In the genomic region with DNA sequence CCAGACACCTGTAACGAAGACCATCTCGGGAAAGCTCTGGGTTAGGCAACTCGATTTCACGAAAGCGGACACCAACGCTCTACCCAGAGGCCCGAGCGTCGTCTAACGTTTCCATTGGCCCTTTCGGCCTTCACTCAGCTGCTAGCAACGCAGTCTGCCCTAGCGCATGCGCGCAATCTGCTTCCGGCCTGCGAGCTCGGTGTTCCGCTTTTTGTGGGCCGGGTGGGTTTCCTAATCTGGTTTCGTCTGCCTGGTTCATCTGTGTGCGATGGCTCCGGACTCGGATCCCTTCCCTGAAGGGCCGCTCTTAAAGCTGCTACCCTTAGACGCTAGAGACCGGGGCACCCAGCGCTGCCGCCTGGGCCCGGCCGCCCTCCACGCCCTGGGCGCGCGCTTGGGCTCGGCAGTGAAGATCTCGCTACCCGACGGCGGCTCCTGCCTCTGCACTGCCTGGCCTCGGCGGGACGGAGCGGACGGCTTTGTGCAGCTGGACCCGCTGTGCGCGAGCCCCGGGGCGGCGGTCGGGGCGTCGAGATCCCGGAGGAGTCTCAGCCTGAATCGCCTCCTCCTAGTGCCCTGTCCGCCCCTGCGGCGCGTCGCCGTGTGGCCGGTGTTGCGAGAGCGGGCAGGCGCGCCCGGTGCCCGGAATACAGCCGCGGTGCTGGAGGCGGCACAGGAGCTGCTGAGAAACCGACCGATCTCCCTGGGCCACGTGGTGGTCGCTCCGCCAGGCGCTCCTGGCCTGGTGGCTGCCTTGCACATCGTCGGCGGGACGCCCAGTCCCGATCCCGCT, we compare ENCODE assay signal across 8 cellular contexts. TPM values are rescaled to one million over a fixed set of nuclear protein-coding genes. Genes with fewer than 3 reads are reported as not detected.
DNase-seq lines count a peak whose midpoint lies in the region; ATAC-seq and TF ChIP-seq lines count a peak whose summit lies in the region.

No MANE protein-coding gene starts in this region.

- peak; percentile 94 for DNase-seq in DMS114 treated with DMSO at 0.1 percent for 48 hours (lab: John Stamatoyannopoulos, UW; ENCODE audit: unreplicated experiment)
- DNase-seq in IMR-90: peak; percentile 99
- peak; percentile 100 for DNase-seq in OCI-LY7 (ENCODE audit: low spot score)
- DNase-seq in activated T-cell treated with anti-CD3 and anti-CD28 coated beads for 4 hours: peak; percentile 91
- peak; percentile 96 for DNase-seq in epithelial cell of prostate (ENCODE audit: low read depth, low spot score)
- peak; percentile 91 to 92 for DNase-seq in stimulated activated CD8-positive, alpha-beta memory T cell treated with anti-CD3 and anti-CD28 coated beads, Interleukin-2, amount 100 ng/mL, for 48 hours (ENCODE audit: low read depth in 2 of 2)

- peak overlapping the region; percentile 33 for H2AK5ac ChIP-seq in IMR-90 (ENCODE audit: low read depth, low read length)

- peaks cover 46% of the 10 kb centered on the region for H3K79me2 ChIP-seq in OCI-LY7 (ENCODE audit: insufficient read depth, low read depth, low read length)

- CTCF ChIA-PET in IMR-90 (lab: Yijun Ruan, JAX) (interaction anchor here (1.0 to 5.2 kb wide), 3 partner anchors 54 to 240 kb away, joined by 3 to 27 read pairs (median 4); no protein-coding TSS in a partner anchor), OCI-LY7 (lab: Charles Lee; ENCODE audit: unreplicated experiment) (interaction anchor here (1.0 to 1.5 kb wide), 3 partner anchors 186 to 239 kb away, joined by 3 to 4 read pairs (median 3); no protein-coding TSS in a partner anchor)

- H3K4me3 ChIP-seq in IMR-90 (ENCODE audit: insufficient read depth, low read depth, low read length): peak overlapping the region; percentile 71
- H3K4me3 ChIP-seq in OCI-LY7 (ENCODE audit: low read depth, low read length, poor library complexity, severe bottlenecking): peak overlapping the region; percentile 87
- H3K4me3 ChIP-seq in mononuclear cell (ENCODE audit: low read length): peak overlapping the region; percentile 88

- ATAC-seq in GM21529 (IDR thresholded peaks at IDR 0.05; ENCODE audit: unreplicated experiment) (peak; percentile 83), IMR-90 (ENCODE audit: low read depth) (peak; percentile 95)

- H2BK20ac ChIP-seq in IMR-90 (ENCODE audit: low read depth, low read length): no peak overlapping the region

- no peak overlapping the region for H4K91ac ChIP-seq in IMR-90 (ENCODE audit: insufficient read depth, low read depth, low read length)

- TF ChIP-seq POLR2A in IMR-90 (IDR thresholded peaks at IDR 0.05; ENCODE audit: low read depth, low read length): 0 out of 2 replicates have a peak, but pooled peaks have one; percentile 32

- no peak for TF ChIP-seq RAD21 in IMR-90 (IDR thresholded peaks at IDR 0.05; ENCODE audit: low read length)

- H2BK5ac ChIP-seq in IMR-90 (ENCODE audit: low read depth, low read length, poor library complexity, severe bottlenecking): peak overlapping the region; percentile 50

- peak overlapping the region; percentile 88 for H3K9ac ChIP-seq in IMR-90 (ENCODE audit: low read depth, low read length)

- peaks cover 21% of the 10 kb centered on the region for H4K20me1 ChIP-seq in IMR-90 (ENCODE audit: insufficient read depth, low read length)
- H4K20me1 ChIP-seq in OCI-LY7 (ENCODE audit: insufficient read depth, low read length): peaks cover 9% of the 10 kb centered on the region; the same call in 1 of the 2 replicates

- peaks cover 5 to 36% of the 10 kb centered on the region in 2 experiments; a peak in 3 of 4 replicates for H3K79me1 ChIP-seq in IMR-90 (ENCODE audit: low read depth in 1 of 2, low read length in 2 of 2)

- peaks cover 3% of the 10 kb centered on the region; the same call in 1 of the 2 replicates for H3K27me3 ChIP-seq in IMR-90 (ENCODE audit: control insufficient read depth, insufficient read depth, low read length)
- no peaks in the 10 kb centered on the region for H3K27me3 ChIP-seq in mononuclear cell (ENCODE audit: insufficient read depth, low read length)

- H3K4me2 ChIP-seq in IMR-90 (ENCODE audit: low read depth, low read length) (peak overlapping the region; percentile 94), OCI-LY7 (ENCODE audit: low read length) (peak overlapping the region; percentile 97)

- H3K14ac ChIP-seq in IMR-90 (replicated peaks; ENCODE audit: low read depth, low read length): peak overlapping the region; percentile 89

- H3K9me1 ChIP-seq in IMR-90 (ENCODE audit: insufficient read depth, low read length): peaks cover 5% of the 10 kb centered on the region; the same call in 1 of the 2 replicates

- H4K5ac ChIP-seq in IMR-90 (ENCODE audit: low read depth, low read length): peak overlapping the region; percentile 49

- POLR2A ChIA-PET in IMR-90 (lab: Charles Lee; ENCODE audit: unreplicated experiment): interaction anchor here (0.5 to 1.5 kb wide), 4 partner anchors 184 to 272 kb away, joined by 3 to 4 read pairs (median 4); a partner anchor contains a TSS
- POLR2A ChIA-PET in OCI-LY7 (lab: Charles Lee): interaction anchor here (0.5 to 3.2 kb wide), 22 partner anchors 10 to 1105 kb away, joined by 3 to 22 read pairs (median 4); no protein-coding TSS in a partner anchor

- WGBS in IMR-90 (ENCODE audit: extremely low coverage in 2 of 2, insufficient read length in 1 of 2), 2 experiments: 0% methylated on average over 45 of the region's 84 CpGs; no CpG with 5 or more reads in 1 of the 2 experiments

- no peak overlapping the region for H2BK120ac ChIP-seq in IMR-90 (ENCODE audit: low read depth, low read length)

- TF ChIP-seq CTCF in IMR-90 (conservative IDR thresholded peaks at IDR 0.05; ENCODE audit: low read depth, low read length): no peak
- no peak for TF ChIP-seq CTCF in OCI-LY7 (conservative IDR thresholded peaks at IDR 0.05; ENCODE audit: low read length)

- BruUV-seq in IMR-90 (replicated peaks; lab: Mats Ljungman, UMichigan) (no TSS peak), OCI-LY7 (replicated peaks; lab: Mats Ljungman, UMichigan) (no TSS peak)

- H3K4me1 ChIP-seq in IMR-90 (ENCODE audit: control insufficient read depth, insufficient read depth, low read length) (no peaks in the 10 kb centered on the region), OCI-LY7 (ENCODE audit: insufficient read depth, low read length, poor library complexity, severe bottlenecking) (peaks cover 37% of the 10 kb centered on the region), mononuclear cell (ENCODE audit: insufficient read depth, low read length) (peaks cover 26% of the 10 kb centered on the region)

- H2AK9ac ChIP-seq in IMR-90 (replicated peaks; ENCODE audit: low read depth, low read length, poor library complexity): peak overlapping the region; percentile 89

- intact Hi-C loops in IMR-90 (cut with micrococcal nuclease): loop anchor here (1.0 to 2.0 kb wide), 3 partner anchors 56 to 202 kb away; a partner anchor contains a TSS
- intact Hi-C loops in OCI-LY7 (cut with micrococcal nuclease; ENCODE audit: unreplicated experiment): loop anchor here (1.0 to 5.0 kb wide), 6 partner anchors 55 to 675 kb away; a partner anchor contains a TSS

- H2BK15ac ChIP-seq in IMR-90 (ENCODE audit: low read depth, low read length): no peak overlapping the region

- H3K4ac ChIP-seq in IMR-90 (ENCODE audit: low read depth, low read length): peak overlapping the region; percentile 76

- peak overlapping the region; percentile 85 for H3K23ac ChIP-seq in IMR-90 (ENCODE audit: low read depth, low read length)

- H3K27ac ChIP-seq in IMR-90 (ENCODE audit: insufficient read depth, low read length) (peak overlapping the region; percentile 75), OCI-LY7 (ENCODE audit: low read depth, low read length, poor library complexity, severe bottlenecking) (peak overlapping the region; percentile 82), epithelial cell of prostate (peak overlapping the region; percentile 84)

- H3K56ac ChIP-seq in IMR-90 (ENCODE audit: extremely low read depth, insufficient read depth, low read length): peak overlapping the region; percentile 69

- H3K36me3 ChIP-seq in IMR-90 (ENCODE audit: control insufficient read depth, insufficient read depth, low read length) (peaks cover 7% of the 10 kb centered on the region), OCI-LY7 (ENCODE audit: insufficient read depth, low read length) (peaks cover 22% of the 10 kb centered on the region)

- no peak overlapping the region for H3K18ac ChIP-seq in IMR-90 (ENCODE audit: low read depth, low read length)

- H3K9me3 ChIP-seq in IMR-90 (ENCODE audit: control insufficient read depth, insufficient read depth, low read length) (no peaks in the 10 kb centered on the region), OCI-LY7 (ENCODE audit: low read length) (no peaks in the 10 kb centered on the region), mononuclear cell (ENCODE audit: low read depth, low read length) (no peaks in the 10 kb centered on the region)

- H3K9me2 ChIP-seq in OCI-LY7 (ENCODE audit: insufficient read depth, low read length): no peaks in the 10 kb centered on the region

- in situ Hi-C loops in IMR-90 (cut with MboI; ENCODE audit: low sequenced_read_pairs): loop anchor here (5.0 kb wide), 1 partner anchor 240 kb away; no protein-coding TSS in a partner anchor

- H2AFZ ChIP-seq in IMR-90 (replicated peaks; ENCODE audit: low read length, poor library complexity) (peak overlapping the region; percentile 99), OCI-LY7 (ENCODE audit: low read length) (peak overlapping the region; percentile 88)

- peak overlapping the region; percentile 91 to 97 for H4K8ac ChIP-seq in IMR-90 (ENCODE audit: low read depth in 2 of 2, low read length in 2 of 2)

- dilution Hi-C loops in IMR-90 (cut with HindIII; ENCODE audit: low sequenced_read_pairs, unreplicated experiment): no loop called here

TF ChIP-seq in IMR-90, 13 proteins besides CTCF, POLR2A, EP300 and RAD21 (continues in another document):
- TF ChIP-seq FOS (IDR thresholded peaks at IDR 0.05; ENCODE audit: low read depth, low read length) (peak; percentile 11; the same call in 1 of the 2 replicates), MAZ (IDR thresholded peaks at IDR 0.05; ENCODE audit: borderline replicate concordance, low read depth, low read length) (no peak), RFX5 (IDR thresholded peaks at IDR 0.05; ENCODE audit: low read depth, low read length) (no peak), MAFK (IDR thresholded peaks at IDR 0.05; ENCODE audit: low read depth, low read length) (no peak)
- TF ChIP-seq, protein P1, sequence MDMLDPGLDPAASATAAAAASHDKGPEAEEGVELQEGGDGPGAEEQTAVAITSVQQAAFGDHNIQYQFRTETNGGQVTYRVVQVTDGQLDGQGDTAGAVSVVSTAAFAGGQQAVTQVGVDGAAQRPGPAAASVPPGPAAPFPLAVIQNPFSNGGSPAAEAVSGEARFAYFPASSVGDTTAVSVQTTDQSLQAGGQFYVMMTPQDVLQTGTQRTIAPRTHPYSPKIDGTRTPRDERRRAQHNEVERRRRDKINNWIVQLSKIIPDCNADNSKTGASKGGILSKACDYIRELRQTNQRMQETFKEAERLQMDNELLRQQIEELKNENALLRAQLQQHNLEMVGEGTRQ (IDR thresholded peaks at IDR 0.05; ENCODE audit: low read depth, low read length): peak; percentile 31; the same call in 1 of the 2 replicates

RNA-seq across cellular contexts. Expression of a gene that starts 24.0 kb away (rescaled TPM):
- total RNA-seq in IMR-90 (2012; rRNA removed) (0.18 and 0.28 TPM in 2 replicates), OCI-LY7 (2022) (2.7 and 3.4 TPM in 2 replicates), mononuclear cell (2.3 TPM)
- polyA plus RNA-seq in IMR-90 (2012; rRNA removed): 0.10 and 0.14 TPM in 2 replicates
- 0.04 TPM in 1 of 2 replicates, not detected in the other for polyA plus RNA-seq in IMR-90 (2012; cell fraction: cytosol; rRNA removed)
- polyA plus RNA-seq in IMR-90 (2012; cell fraction: nucleus; rRNA removed; ENCODE audit: low replicate concordance): 0.08 and 0.16 TPM in 2 replicates
- 0.54 and 1.3 TPM in 2 replicates for total RNA-seq in OCI-LY7 (2014; rRNA removed; shearing (Covaris generic))

Comparison
In these comparisons a context has a peak if more than half of its experiments do, and no peak if none do; other contexts are left out.
1. Peak in every context shown above with its lines: DNase-seq, ATAC-seq, H3K4me3 ChIP-seq and H3K27ac ChIP-seq.